In genomic region chr13:110551284-110551683, GRCh38 we compare ENCODE assay signal across 22 cellular contexts. TPM values are rescaled to one million over a fixed set of nuclear protein-coding genes. Genes with fewer than 3 reads are reported as not detected.
DNase-seq lines count a peak whose midpoint lies in the region; ATAC-seq and TF ChIP-seq lines count a peak whose summit lies in the region.
"Had no signal": no experiment of that assay in that cellular context is flagged by ENCODE, and none has a peak within 500 bp of the region (broad histone marks: within the 10 kb centered on the region; RNA-seq: fewer than 3 reads in every experiment).

No MANE protein-coding gene starts in this region.

- H3K4me1 ChIP-seq in fibroblast of lung (ENCODE audit: control insufficient read depth, extremely low read depth, insufficient read depth, low read length) = no peaks in the 10 kb centered on the region

- H3K9ac ChIP-seq in fibroblast of lung (ENCODE audit: insufficient read depth, low read length) = no peak overlapping the region
- H3K9ac ChIP-seq: GM23248 had no signal

- H3K27me3 ChIP-seq in fibroblast of lung (ENCODE audit: control insufficient read depth, insufficient read depth, low read length) = no peaks in the 10 kb centered on the region
- H3K27me3 ChIP-seq: SJSA1 had no signal

- no peaks in the 10 kb centered on the region for H3K36me3 ChIP-seq in fibroblast of lung (ENCODE audit: control insufficient read depth, insufficient read depth, low read length)
- H3K36me3 ChIP-seq: SJSA1 had no signal

- H3K27ac ChIP-seq in fibroblast of lung (ENCODE audit: insufficient read depth, low read length) = no peak overlapping the region
- H3K27ac ChIP-seq: GM23248, SJSA1 had no signal

- H3K9me3 ChIP-seq in fibroblast of lung (ENCODE audit: control insufficient read depth, insufficient read depth, low read depth, low read length) = no peaks in the 10 kb centered on the region
- H3K9me3 ChIP-seq: SJSA1 had no signal

- TF ChIP-seq CTCF in fibroblast of lung (conservative IDR thresholded peaks at IDR 0.05 in 1 of 2, IDR thresholded peaks at IDR 0.05 in 1 of 2; ENCODE audit: low read depth in 1 of 2, low read length in 2 of 2) = no peak

- intact Hi-C loops in sciatic nerve (cut with DNase I) = no loop called here

- no peak overlapping the region for H3K4me3 ChIP-seq in fibroblast of lung (replicated peaks in 1 of 4; ENCODE audit: control extremely low read depth in 1 of 4, insufficient read depth in 1 of 4, low read depth in 3 of 4, low read length in 4 of 4)
- H3K4me3 ChIP-seq: GM23248, SJSA1 had no signal

- H3K4me2 ChIP-seq in fibroblast of lung (ENCODE audit: extremely low read depth, insufficient read depth, low read length) = peak overlapping the region; percentile 35

- peak; percentile 4 for ATAC-seq in sciatic nerve
- no peak for ATAC-seq in GM21737 (IDR thresholded peaks at IDR 0.05; ENCODE audit: unreplicated experiment)
- ATAC-seq in GM19351 (IDR thresholded peaks at IDR 0.05; ENCODE audit: unreplicated experiment) = no peak
- ATAC-seq: activated CD4-positive, alpha-beta T cell treated with anti-CD3 and anti-CD28 coated beads for 36 hours; left ventricle myocardium superior; naive thymus-derived CD4-positive, alpha-beta T cell had no signal

- peak; percentile 87 for DNase-seq in DMS79 treated with DMSO at 0.1 percent for 48 hours (lab: John Stamatoyannopoulos, UW)
- DNase-seq in SK-N-DZ (ENCODE audit: low spot score) = peak; percentile 22
- DNase-seq in fibroblast of lung (ENCODE audit: low read depth in 2 of 2) = no peak
- DNase-seq in sciatic nerve (ENCODE audit: low spot score) = peak; percentile 49
- no peak for DNase-seq in NOMO-1 treated with dmso at 0.1 percent for 144 hours (lab: John Stamatoyannopoulos, UW; ENCODE audit: unreplicated experiment)
- no peak for DNase-seq in T-helper 2 cell
- DNase-seq: activated CD4-positive, alpha-beta T cell treated with anti-CD3 and anti-CD28 coated beads for 36 hours; activated effector memory CD4-positive, alpha-beta T cell treated with Interleukin-2 at 50 U/mL for 16 hours; activated T-cell treated with anti-CD3 and anti-CD28 coated beads for 4 hours; DND-41; GM23248; left ventricle myocardium superior; midbrain; naive thymus-derived CD4-positive, alpha-beta T cell; NCI-H1092 treated with DMSO at 0.1 percent for 48 hours; NCI-H187; NCI-H2171 treated with DMSO at 0.1 percent for 48 hours; NCI-H524 treated with DMSO at 0.1 percent for 48 hours; nucleus accumbens had no signal

- no peaks in the 10 kb centered on the region for H4K20me1 ChIP-seq in fibroblast of lung (ENCODE audit: control insufficient read depth, extremely low read depth, insufficient read depth, low read length)

- no peaks in the 10 kb centered on the region for H3K79me2 ChIP-seq in fibroblast of lung (ENCODE audit: control insufficient read depth, insufficient read depth, low read length)

- H2AFZ ChIP-seq in fibroblast of lung (ENCODE audit: low read length) = no peak overlapping the region
- H2AFZ ChIP-seq: GM23248 had no signal

RNA-seq across cellular contexts. Expression of gene RAB20, which starts 10.2 kb away (rescaled TPM):
- polyA plus RNA-seq in SK-N-DZ (2014; cell fraction: cytosol; rRNA removed) = 0.08 and 0.97 TPM in 2 replicates
- polyA plus RNA-seq in SK-N-DZ (2014; cell fraction: nucleus; rRNA removed) = not detected in 2 replicates
- 3.5 and 5.6 TPM in 2 replicates for total RNA-seq in fibroblast of lung
- 1.3 and 4.3 TPM in 2 replicates for polyA plus RNA-seq in fibroblast of lung
- 1.6 and 5.6 TPM in 2 replicates for polyA plus RNA-seq in fibroblast of lung (2012)
- polyA minus RNA-seq in fibroblast of lung (ENCODE audit: low replicate concordance) = 0.85 and 3.3 TPM in 2 replicates
- 23.8 TPM for total RNA-seq in sciatic nerve

Comparison
In these comparisons a context has a peak if more than half of its experiments do, and no peak if none do; other contexts are left out.
1. DNase-seq: peak in DMS79 treated with DMSO at 0.1 percent for 48 hours (single experiment), SK-N-DZ (single experiment) and sciatic nerve (single experiment); none in fibroblast of lung (0 of 2), NOMO-1 treated with dmso at 0.1 percent for 144 hours (single experiment) and T-helper 2 cell (0 of 5).